11 cellular contexts compared by ENCODE assay signal in genomic region chr15:60391722-60392340, GRCh38. TPM values are rescaled to one million over a fixed set of nuclear protein-coding genes. Genes with fewer than 3 reads are reported as not detected.
DNase-seq lines count a peak whose midpoint lies in the region; ATAC-seq, FAIRE-seq and TF ChIP-seq lines count a peak whose summit lies in the region.
"Had no signal": no experiment of that assay in that cellular context is flagged by ENCODE, and none has a peak within 500 bp of the region (broad histone marks: within the 10 kb centered on the region; RNA-seq: fewer than 3 reads in every experiment).

No MANE protein-coding gene starts in this region.

- H3K4me3 ChIP-seq in bronchial epithelial cell (ENCODE audit: low read depth, low read length) (peak overlapping the region; percentile 7), mesodermal cell (ENCODE audit: extremely low read depth, insufficient read depth, low read length, poor library complexity, severe bottlenecking) (peak overlapping the region; percentile 6), uterus (no peak overlapping the region)

- H3K27ac ChIP-seq in mesodermal cell (ENCODE audit: low read depth, low read length, severe bottlenecking) = peak overlapping the region; percentile 97
- H3K27ac ChIP-seq in uterus = peak overlapping the region; percentile 90 to 96

- 0 to 33% methylated on average over 1 to 2 of the region's 4 CpGs for WGBS in mesodermal cell (ENCODE audit: insufficient coverage in 2 of 2), 2 experiments

- H3K4me1 ChIP-seq in mesodermal cell (ENCODE audit: control insufficient read depth, insufficient read depth, low read length, poor library complexity, severe bottlenecking) (peaks cover 63% of the 10 kb centered on the region), uterus (peaks cover 34 to 36% of the 10 kb centered on the region in 2 donors)

- FAIRE-seq in bronchial epithelial cell (lab: Jason Lieb, UNC) = no peak

- no peaks in the 10 kb centered on the region for H3K27me3 Mint-ChIP-seq in activated naive CD4-positive, alpha-beta T cell treated with anti-CD3 and anti-CD28 coated beads, Interleukin-2, amount 10 ng/mL, durations not matched to agents 7 days and 5 days
- H3K27me3 Mint-ChIP-seq: activated naive CD8-positive, alpha-beta T cell treated with anti-CD3 and anti-CD28 coated beads, Interleukin-2, amount 10 ng/mL, durations not matched to agents 7 days and 5 days had no signal

- no peak for DNase-seq in activated naive CD4-positive, alpha-beta T cell treated with anti-CD3 and anti-CD28 coated beads, Interleukin-2, amount 10 ng/mL, durations not matched to agents 7 days and 5 days
- DNase-seq in activated naive CD4-positive, alpha-beta T cell treated with anti-CD3 and anti-CD28 coated beads, Interleukin-2, amount 50 U/mL, for 72 hours (ENCODE audit: low spot score in 2 of 2) = no peak
- DNase-seq in bronchial epithelial cell (ENCODE audit: low read depth) (peak; percentile 28), uterus (no peak), COR-L47 (lab: John Stamatoyannopoulos, UW) (no peak), mucosa of gallbladder (ENCODE audit: low spot score) (no peak), NAMALWA (ENCODE audit: low spot score) (no peak)
- DNase-seq: activated naive CD8-positive, alpha-beta T cell treated with anti-CD3 and anti-CD28 coated beads, Interleukin-2, amount 10 ng/mL, durations not matched to agents 7 days and 5 days; MM.1S had no signal

- H3K9me3 Mint-ChIP-seq in activated naive CD4-positive, alpha-beta T cell treated with anti-CD3 and anti-CD28 coated beads, Interleukin-2, amount 10 ng/mL, durations not matched to agents 7 days and 5 days = no peaks in the 10 kb centered on the region
- no peaks in the 10 kb centered on the region for H3K9me3 Mint-ChIP-seq in activated naive CD4-positive, alpha-beta T cell treated with anti-CD3 and anti-CD28 coated beads, Interleukin-2, amount 50 U/mL, for 72 hours
- H3K9me3 Mint-ChIP-seq: activated naive CD8-positive, alpha-beta T cell treated with anti-CD3 and anti-CD28 coated beads, Interleukin-2, amount 10 ng/mL, durations not matched to agents 7 days and 5 days had no signal

- H3K4me1 Mint-ChIP-seq in activated naive CD4-positive, alpha-beta T cell treated with anti-CD3 and anti-CD28 coated beads, Interleukin-2, amount 10 ng/mL, durations not matched to agents 7 days and 5 days = peaks cover 80% of the 10 kb centered on the region

- TF ChIP-seq CTCF in bronchial epithelial cell (IDR thresholded peaks at IDR 0.05; ENCODE audit: insufficient read depth, low read length, severe bottlenecking) (no peak), uterus (IDR thresholded peaks at IDR 0.05) (no peak)

- H3K36me3 Mint-ChIP-seq in activated naive CD4-positive, alpha-beta T cell treated with anti-CD3 and anti-CD28 coated beads, Interleukin-2, amount 10 ng/mL, durations not matched to agents 7 days and 5 days = peaks cover 61% of the 10 kb centered on the region
- peaks cover 0 to 18% of the 10 kb centered on the region in 2 donors for H3K36me3 Mint-ChIP-seq in activated naive CD4-positive, alpha-beta T cell treated with anti-CD3 and anti-CD28 coated beads, Interleukin-2, amount 50 U/mL, for 72 hours

- no peak overlapping the region for H3K4me3 Mint-ChIP-seq in activated naive CD4-positive, alpha-beta T cell treated with anti-CD3 and anti-CD28 coated beads, Interleukin-2, amount 10 ng/mL, durations not matched to agents 7 days and 5 days
- H3K4me3 Mint-ChIP-seq: activated naive CD8-positive, alpha-beta T cell treated with anti-CD3 and anti-CD28 coated beads, Interleukin-2, amount 10 ng/mL, durations not matched to agents 7 days and 5 days had no signal

- ATAC-seq in activated naive CD4-positive, alpha-beta T cell treated with anti-CD3 and anti-CD28 coated beads, Interleukin-2, amount 50 U/mL, for 72 hours = no peak

- no peaks in the 10 kb centered on the region for H3K9me3 ChIP-seq in mesodermal cell (ENCODE audit: control insufficient read depth, low read length)
- no peaks in the 10 kb centered on the region for H3K9me3 ChIP-seq in uterus

- TF ChIP-seq POLR2A in uterus (IDR thresholded peaks at IDR 0.05) = no peak

- H3K36me3 ChIP-seq in bronchial epithelial cell (ENCODE audit: control insufficient read depth, insufficient read depth, low read length) (peaks cover 18% of the 10 kb centered on the region), mesodermal cell (ENCODE audit: control insufficient read depth, insufficient read depth, low read length) (peaks cover 67% of the 10 kb centered on the region), uterus (no peaks in the 10 kb centered on the region)

- CTCF ChIA-PET in activated naive CD4-positive, alpha-beta T cell treated with anti-CD3 and anti-CD28 coated beads, Interleukin-2, amount 10 ng/mL, durations not matched to agents 7 days and 5 days (lab: Charles Lee) = no interaction called here

- intact Hi-C loops in uterus (cut with DNase I; ENCODE audit: low total_unique reads) = no loop called here

- H3K27me3 ChIP-seq in bronchial epithelial cell (ENCODE audit: control insufficient read depth, insufficient read depth, low read length) (no peaks in the 10 kb centered on the region), uterus (no peaks in the 10 kb centered on the region)
- H3K27me3 ChIP-seq: BLaER1 treated with 17β-estradiol and CSF1 and Interleukin-3, amounts not matched to agents 10 nM and 100 nM had no signal

- H3K27ac Mint-ChIP-seq in activated naive CD4-positive, alpha-beta T cell treated with anti-CD3 and anti-CD28 coated beads, Interleukin-2, amount 10 ng/mL, durations not matched to agents 7 days and 5 days = peak overlapping the region; percentile 16
- H3K27ac Mint-ChIP-seq in activated naive CD4-positive, alpha-beta T cell treated with anti-CD3 and anti-CD28 coated beads, Interleukin-2, amount 50 U/mL, for 72 hours = no peak overlapping the region
- H3K27ac Mint-ChIP-seq: activated naive CD8-positive, alpha-beta T cell treated with anti-CD3 and anti-CD28 coated beads, Interleukin-2, amount 10 ng/mL, durations not matched to agents 7 days and 5 days had no signal

RNA-seq across cellular contexts. Expression of gene ANXA2, which starts 6.0 kb away (rescaled TPM):
- 10 to 100 TPM; 28.8 to 92.4 TPM for total RNA-seq in activated naive CD4-positive, alpha-beta T cell treated with anti-CD3 and anti-CD28 coated beads, Interleukin-2, amount 50 U/mL, for 72 hours
- total RNA-seq in bronchial epithelial cell = 4,627 and 5,325 TPM in 2 replicates
- 1,317 TPM for polyA plus RNA-seq in mesodermal cell (2013, experiment 1 of 2)
- polyA plus RNA-seq in mesodermal cell (2013, experiment 2 of 2) = 1,257 TPM
- 100 to 1,000 TPM; 376 to 811 (median 549) TPM for total RNA-seq in uterus
- 733 TPM for total RNA-seq in mucosa of gallbladder

Comparison
In these comparisons a context has a peak if more than half of its experiments do, and no peak if none do; other contexts are left out.
1. H3K4me3 ChIP-seq: peak in bronchial epithelial cell (single experiment) and mesodermal cell (single experiment); none in uterus (0 of 2).